ENCODE assay signal across 24 cellular contexts in the genomic region with DNA sequence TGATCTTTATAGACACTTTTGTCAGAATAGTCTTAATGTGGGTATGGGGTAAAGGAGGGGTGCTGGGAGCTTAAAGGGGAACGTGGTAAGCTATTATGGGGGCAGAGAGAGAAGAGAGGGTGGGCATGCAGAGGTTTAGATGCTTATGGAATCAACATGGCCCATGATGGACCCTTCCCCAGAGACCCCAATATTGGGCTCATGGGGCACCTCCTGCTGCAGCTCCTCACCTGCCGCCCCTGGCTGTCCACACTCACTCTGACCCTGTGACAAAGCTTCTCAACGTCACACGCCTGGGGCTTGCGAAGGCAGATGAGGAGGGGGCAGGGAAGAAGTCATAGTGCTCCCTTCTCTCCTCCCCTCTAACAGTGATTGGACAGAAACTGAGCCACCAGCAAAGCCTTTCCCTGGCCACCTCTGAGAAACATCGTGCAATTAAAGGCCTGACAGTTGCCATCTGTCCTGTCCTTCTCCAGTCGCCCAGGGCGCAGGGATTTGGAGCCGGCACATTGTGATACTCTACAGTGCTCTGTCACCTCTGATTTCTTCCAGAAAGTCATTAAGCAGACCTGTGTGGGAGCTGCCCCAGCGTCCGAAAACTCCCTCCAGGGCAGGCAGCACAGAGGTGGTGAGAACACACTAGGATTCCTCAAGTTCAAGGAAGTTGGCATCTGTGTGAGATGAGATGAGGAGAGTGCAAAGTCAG.
A peak's percentile ranks its signal among the peaks of the same experiment; 100 is the strongest.
DNase-seq lines count a peak whose midpoint lies in the region; ATAC-seq and TF ChIP-seq lines count a peak whose summit lies in the region.
"Had no signal": no experiment of that assay in that cellular context is flagged by ENCODE, and none has a peak within 500 bp of the region (broad histone marks: within the 10 kb centered on the region; RNA-seq: fewer than 3 reads in every experiment).

No MANE protein-coding gene starts in this region.

- peaks cover 4% of the 10 kb centered on the region for H3K4me1 ChIP-seq in mucosa of descending colon (ENCODE audit: low read depth)
- H3K4me1 ChIP-seq: BE2C, BLaER1 had no signal

- H3K4me1 Mint-ChIP-seq in activated CD4-positive, alpha-beta T cell treated with anti-CD3 and anti-CD28 coated beads, Interleukin-2, amount 10 ng/mL, durations not matched to agents 24 days and 14 days, result no peaks in the 10 kb centered on the region
- no peaks in the 10 kb centered on the region for H3K4me1 Mint-ChIP-seq in activated CD4-positive, alpha-beta T cell treated with anti-CD3 and anti-CD28 coated beads, Interleukin-2, amount 10 ng/mL, durations not matched to agents 7 days and 5 days
- H3K4me1 Mint-ChIP-seq in osteocyte (ENCODE audit: unreplicated experiment), result peaks cover 12% of the 10 kb centered on the region
- H3K4me1 Mint-ChIP-seq: CD14-positive monocyte; CD4-positive, alpha-beta memory T cell; CD4-positive, CD25-positive, alpha-beta regulatory T cell; CD8-positive, alpha-beta memory T cell had no signal

- no peak for TF ChIP-seq CTCF in osteocyte (IDR thresholded peaks at IDR 0.05)
- no peak for TF ChIP-seq CTCF in mucosa of descending colon (IDR thresholded peaks at IDR 0.05)

- POLR2A ChIA-PET in activated CD4-positive, alpha-beta T cell treated with anti-CD3 and anti-CD28 coated beads, Interleukin-2, amount 10 ng/mL, durations not matched to agents 7 days and 5 days (lab: Charles Lee), result no interaction called here

- H3K4me3 Mint-ChIP-seq in activated CD4-positive, alpha-beta T cell treated with anti-CD3 and anti-CD28 coated beads, Interleukin-2, amount 10 ng/mL, durations not matched to agents 24 days and 14 days, result no peak overlapping the region
- H3K4me3 Mint-ChIP-seq in activated CD4-positive, alpha-beta T cell treated with anti-CD3 and anti-CD28 coated beads, Interleukin-2, amount 10 ng/mL, durations not matched to agents 7 days and 5 days, result no peak overlapping the region
- H3K4me3 Mint-ChIP-seq in osteocyte (ENCODE audit: unreplicated experiment), result no peak overlapping the region
- H3K4me3 Mint-ChIP-seq: CD14-positive monocyte; CD4-positive, alpha-beta memory T cell; CD4-positive, CD25-positive, alpha-beta regulatory T cell; CD8-positive, alpha-beta memory T cell had no signal

- no peak overlapping the region for H3K27ac Mint-ChIP-seq in activated CD4-positive, alpha-beta T cell treated with anti-CD3 and anti-CD28 coated beads, Interleukin-2, amount 10 ng/mL, durations not matched to agents 24 days and 14 days
- H3K27ac Mint-ChIP-seq in activated CD4-positive, alpha-beta T cell treated with anti-CD3 and anti-CD28 coated beads, Interleukin-2, amount 10 ng/mL, durations not matched to agents 7 days and 5 days, result no peak overlapping the region
- no peak overlapping the region for H3K27ac Mint-ChIP-seq in osteocyte (ENCODE audit: unreplicated experiment)
- H3K27ac Mint-ChIP-seq: CD4-positive, alpha-beta memory T cell; CD4-positive, CD25-positive, alpha-beta regulatory T cell; CD8-positive, alpha-beta memory T cell had no signal

- H3K9me3 Mint-ChIP-seq in activated CD4-positive, alpha-beta T cell treated with anti-CD3 and anti-CD28 coated beads, Interleukin-2, amount 10 ng/mL, durations not matched to agents 24 days and 14 days, result no peaks in the 10 kb centered on the region
- H3K9me3 Mint-ChIP-seq in activated CD4-positive, alpha-beta T cell treated with anti-CD3 and anti-CD28 coated beads, Interleukin-2, amount 10 ng/mL, durations not matched to agents 7 days and 5 days, result no peaks in the 10 kb centered on the region
- H3K9me3 Mint-ChIP-seq in osteocyte (ENCODE audit: unreplicated experiment), result no peaks in the 10 kb centered on the region

- H3K27me3 Mint-ChIP-seq in activated CD4-positive, alpha-beta T cell treated with anti-CD3 and anti-CD28 coated beads, Interleukin-2, amount 10 ng/mL, durations not matched to agents 24 days and 14 days, result no peaks in the 10 kb centered on the region
- no peaks in the 10 kb centered on the region for H3K27me3 Mint-ChIP-seq in activated CD4-positive, alpha-beta T cell treated with anti-CD3 and anti-CD28 coated beads, Interleukin-2, amount 10 ng/mL, durations not matched to agents 7 days and 5 days
- H3K27me3 Mint-ChIP-seq in osteocyte (ENCODE audit: unreplicated experiment), result no peaks in the 10 kb centered on the region
- H3K27me3 Mint-ChIP-seq: CD4-positive, CD25-positive, alpha-beta regulatory T cell had no signal

- intact Hi-C loops in activated CD4-positive, alpha-beta T cell treated with anti-CD3 and anti-CD28 coated beads, Interleukin-2, amount 10 ng/mL, durations not matched to agents 24 days and 14 days (cut with micrococcal nuclease), result no loop called here
- intact Hi-C loops in mucosa of descending colon (cut with DNase I, micrococcal nuclease) (no loop called here), Right ventricle myocardium inferior (cut with DNase I) (no loop called here)

- DNase-seq in activated CD4-positive, alpha-beta T cell treated with anti-CD3 and anti-CD28 coated beads, Interleukin-2, amount 10 ng/mL, durations not matched to agents 24 days and 14 days, result peak; percentile 33
- DNase-seq in activated CD4-positive, alpha-beta T cell treated with anti-CD3 and anti-CD28 coated beads, Interleukin-2, amount 10 ng/mL, durations not matched to agents 7 days and 5 days, result no peak
- DNase-seq in cerebellar cortex (ENCODE audit: low spot score), result peak; percentile 2
- DNase-seq in left kidney (ENCODE audit: low read depth, low spot score), result peak; percentile 53
- peak; percentile 53 for DNase-seq in osteocyte (ENCODE audit: extremely low spot score, unreplicated experiment)
- no peak for DNase-seq in mucosa of descending colon
- no peak for DNase-seq in Right ventricle myocardium inferior (ENCODE audit: missing footprints)
- DNase-seq: 8988T; ACHN; BE2C; CD4-positive, alpha-beta memory T cell; CD4-positive, CD25-positive, alpha-beta regulatory T cell; CD8-positive, alpha-beta memory T cell; COR-L47; DMS 273 treated with DMSO at 0.1 percent for 48 hours; DMS153; DMS53; DMS79; DND-41; EL; GF-D8 had no signal

- no peak for ATAC-seq in mucosa of descending colon
- no peak for ATAC-seq in GM19328 (IDR thresholded peaks at IDR 0.05; ENCODE audit: unreplicated experiment)
- no peak for ATAC-seq in Right ventricle myocardium inferior

- no peak overlapping the region for H3K4me3 ChIP-seq in mucosa of descending colon
- H3K4me3 ChIP-seq: BLaER1 had no signal

- CTCF ChIA-PET in activated CD4-positive, alpha-beta T cell treated with anti-CD3 and anti-CD28 coated beads, Interleukin-2, amount 10 ng/mL, durations not matched to agents 7 days and 5 days (lab: Charles Lee), result interaction anchor here (0.6 to 0.8 kb wide), 2 partner anchors 22 to 39 kb away, joined by 3 to 4 read pairs; no protein-coding TSS in a partner anchor

- H3K36me3 Mint-ChIP-seq in activated CD4-positive, alpha-beta T cell treated with anti-CD3 and anti-CD28 coated beads, Interleukin-2, amount 10 ng/mL, durations not matched to agents 24 days and 14 days (ENCODE audit: low read depth), result no peaks in the 10 kb centered on the region
- H3K36me3 Mint-ChIP-seq in activated CD4-positive, alpha-beta T cell treated with anti-CD3 and anti-CD28 coated beads, Interleukin-2, amount 10 ng/mL, durations not matched to agents 7 days and 5 days (ENCODE audit: low read depth), result no peaks in the 10 kb centered on the region
- H3K36me3 Mint-ChIP-seq in osteocyte (ENCODE audit: unreplicated experiment), result no peaks in the 10 kb centered on the region
- H3K36me3 Mint-ChIP-seq: CD14-positive monocyte; CD4-positive, alpha-beta memory T cell; CD4-positive, CD25-positive, alpha-beta regulatory T cell; CD8-positive, alpha-beta memory T cell had no signal

- H3K36me3 ChIP-seq in mucosa of descending colon (ENCODE audit: low read depth), result no peaks in the 10 kb centered on the region
- H3K36me3 ChIP-seq: BE2C, BLaER1 had no signal

- no peaks in the 10 kb centered on the region for H3K9me3 ChIP-seq in mucosa of descending colon
- H3K9me3 ChIP-seq: BE2C, BLaER1 had no signal

Comparison
In these comparisons a context has a peak if more than half of its experiments do, and no peak if none do; other contexts are left out.
1. DNase-seq: peak in activated CD4-positive, alpha-beta T cell treated with anti-CD3 and anti-CD28 coated beads, Interleukin-2, amount 10 ng/mL, durations not matched to agents 24 days and 14 days (single experiment), cerebellar cortex (single experiment), left kidney (single experiment) and osteocyte (single experiment); none in activated CD4-positive, alpha-beta T cell treated with anti-CD3 and anti-CD28 coated beads, Interleukin-2, amount 10 ng/mL, durations not matched to agents 7 days and 5 days (single experiment), mucosa of descending colon (0 of 3) and Right ventricle myocardium inferior (single experiment).